Comparison of ENCODE assay signal across 2 cellular contexts in genomic region chr17:58968662-58969061, GRCh38.
A peak's percentile ranks its signal among the peaks of the same experiment; 100 is the strongest.
TF ChIP-seq lines count a peak whose summit lies in the region.

No MANE protein-coding gene starts in this region.

TF ChIP-seq in GM23338, 12 proteins besides CTCF, POLR2A, EP300 and RAD21 (continued from another document):
- TF ChIP-seq, protein P1, sequence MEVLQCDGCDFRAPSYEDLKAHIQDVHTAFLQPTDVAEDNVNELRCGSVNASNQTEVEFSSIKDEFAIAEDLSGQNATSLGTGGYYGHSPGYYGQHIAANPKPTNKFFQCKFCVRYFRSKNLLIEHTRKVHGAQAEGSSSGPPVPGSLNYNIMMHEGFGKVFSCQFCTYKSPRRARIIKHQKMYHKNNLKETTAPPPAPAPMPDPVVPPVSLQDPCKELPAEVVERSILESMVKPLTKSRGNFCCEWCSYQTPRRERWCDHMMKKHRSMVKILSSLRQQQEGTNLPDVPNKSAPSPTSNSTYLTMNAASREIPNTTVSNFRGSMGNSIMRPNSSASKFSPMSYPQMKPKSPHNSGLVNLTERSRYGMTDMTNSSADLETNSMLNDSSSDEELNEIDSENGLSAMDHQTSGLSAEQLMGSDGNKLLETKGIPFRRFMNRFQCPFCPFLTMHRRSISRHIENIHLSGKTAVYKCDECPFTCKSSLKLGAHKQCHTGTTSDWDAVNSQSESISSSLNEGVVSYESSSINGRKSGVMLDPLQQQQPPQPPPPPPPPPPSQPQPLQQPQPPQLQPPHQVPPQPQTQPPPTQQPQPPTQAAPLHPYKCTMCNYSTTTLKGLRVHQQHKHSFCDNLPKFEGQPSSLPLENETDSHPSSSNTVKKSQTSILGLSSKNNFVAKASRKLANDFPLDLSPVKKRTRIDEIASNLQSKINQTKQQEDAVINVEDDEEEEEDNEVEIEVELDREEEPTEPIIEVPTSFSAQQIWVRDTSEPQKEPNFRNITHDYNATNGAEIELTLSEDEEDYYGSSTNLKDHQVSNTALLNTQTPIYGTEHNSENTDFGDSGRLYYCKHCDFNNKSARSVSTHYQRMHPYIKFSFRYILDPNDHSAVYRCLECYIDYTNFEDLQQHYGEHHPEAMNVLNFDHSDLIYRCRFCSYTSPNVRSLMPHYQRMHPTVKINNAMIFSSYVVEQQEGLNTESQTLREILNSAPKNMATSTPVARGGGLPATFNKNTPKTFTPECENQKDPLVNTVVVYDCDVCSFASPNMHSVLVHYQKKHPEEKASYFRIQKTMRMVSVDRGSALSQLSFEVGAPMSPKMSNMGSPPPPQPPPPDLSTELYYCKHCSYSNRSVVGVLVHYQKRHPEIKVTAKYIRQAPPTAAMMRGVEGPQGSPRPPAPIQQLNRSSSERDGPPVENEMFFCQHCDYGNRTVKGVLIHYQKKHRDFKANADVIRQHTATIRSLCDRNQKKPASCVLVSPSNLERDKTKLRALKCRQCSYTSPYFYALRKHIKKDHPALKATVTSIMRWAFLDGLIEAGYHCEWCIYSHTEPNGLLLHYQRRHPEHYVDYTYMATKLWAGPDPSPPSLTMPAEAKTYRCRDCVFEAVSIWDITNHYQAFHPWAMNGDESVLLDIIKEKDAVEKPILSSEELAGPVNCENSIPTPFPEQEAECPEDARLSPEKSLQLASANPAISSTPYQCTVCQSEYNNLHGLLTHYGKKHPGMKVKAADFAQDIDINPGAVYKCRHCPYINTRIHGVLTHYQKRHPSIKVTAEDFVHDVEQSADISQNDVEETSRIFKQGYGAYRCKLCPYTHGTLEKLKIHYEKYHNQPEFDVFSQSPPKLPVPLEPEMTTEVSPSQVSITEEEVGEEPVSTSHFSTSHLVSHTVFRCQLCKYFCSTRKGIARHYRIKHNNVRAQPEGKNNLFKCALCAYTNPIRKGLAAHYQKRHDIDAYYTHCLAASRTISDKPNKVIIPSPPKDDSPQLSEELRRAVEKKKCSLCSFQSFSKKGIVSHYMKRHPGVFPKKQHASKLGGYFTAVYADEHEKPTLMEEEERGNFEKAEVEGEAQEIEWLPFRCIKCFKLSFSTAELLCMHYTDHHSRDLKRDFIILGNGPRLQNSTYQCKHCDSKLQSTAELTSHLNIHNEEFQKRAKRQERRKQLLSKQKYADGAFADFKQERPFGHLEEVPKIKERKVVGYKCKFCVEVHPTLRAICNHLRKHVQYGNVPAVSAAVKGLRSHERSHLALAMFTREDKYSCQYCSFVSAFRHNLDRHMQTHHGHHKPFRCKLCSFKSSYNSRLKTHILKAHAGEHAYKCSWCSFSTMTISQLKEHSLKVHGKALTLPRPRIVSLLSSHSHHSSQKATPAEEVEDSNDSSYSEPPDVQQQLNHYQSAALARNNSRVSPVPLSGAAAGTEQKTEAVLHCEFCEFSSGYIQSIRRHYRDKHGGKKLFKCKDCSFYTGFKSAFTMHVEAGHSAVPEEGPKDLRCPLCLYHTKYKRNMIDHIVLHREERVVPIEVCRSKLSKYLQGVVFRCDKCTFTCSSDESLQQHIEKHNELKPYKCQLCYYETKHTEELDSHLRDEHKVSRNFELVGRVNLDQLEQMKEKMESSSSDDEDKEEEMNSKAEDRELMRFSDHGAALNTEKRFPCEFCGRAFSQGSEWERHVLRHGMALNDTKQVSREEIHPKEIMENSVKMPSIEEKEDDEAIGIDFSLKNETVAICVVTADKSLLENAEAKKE (CRISPR knock-in tag; IDR thresholded peaks at IDR 0.05) = no peak

TF ChIP-seq in K562, 482 proteins besides CTCF, POLR2A, EP300 and RAD21 (continued from another document):
- TF ChIP-seq BACH1 (tag; IDR thresholded peaks at IDR 0.05) = 0 out of 2 replicates have a peak, but pooled peaks have one; percentile 9
- TF ChIP-seq ZBTB11 (CRISPR knock-in tag; IDR thresholded peaks at IDR 0.05) = peak in 1 of 3 experiments; percentile 74; a peak in 1 of 6 replicates
